ENCODE assay signal across 1 cellular context in the genomic region with DNA sequence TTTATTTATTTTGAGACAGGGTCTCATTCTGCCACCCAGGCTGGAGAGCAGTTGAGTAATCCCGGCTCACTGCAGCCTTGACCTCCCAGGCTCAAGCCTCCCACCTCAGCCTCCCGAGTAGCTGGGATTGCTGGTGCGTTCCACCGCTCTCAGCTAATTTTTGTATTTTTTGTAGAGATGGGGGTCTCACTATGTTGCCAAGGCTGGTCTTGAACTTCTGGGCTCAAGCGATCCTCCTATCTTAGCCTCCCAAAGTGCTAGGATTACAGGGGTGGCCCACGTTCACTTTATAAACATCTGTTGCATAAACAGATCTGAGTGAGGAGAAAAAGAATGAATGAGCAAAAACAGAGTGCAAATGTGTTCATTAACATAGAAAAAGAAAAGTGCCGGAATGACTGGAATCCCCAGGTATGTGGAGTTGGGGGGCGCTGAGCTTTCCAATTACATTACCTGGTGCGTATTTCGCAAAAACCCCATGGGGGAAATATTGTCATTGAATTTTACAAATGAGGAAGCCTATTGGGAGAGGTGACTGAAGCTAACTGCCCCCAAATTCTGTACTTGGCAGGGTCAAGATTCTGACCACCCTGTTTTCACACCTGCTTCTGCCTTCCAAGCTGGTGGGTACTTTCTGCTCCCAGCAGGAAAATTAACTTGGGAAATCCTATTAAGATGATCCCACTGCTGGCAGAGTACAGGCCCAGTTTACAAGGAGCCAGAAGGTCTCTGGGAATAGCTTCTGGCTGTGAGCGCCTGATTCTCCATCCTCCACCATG.
A peak's percentile ranks its signal among the peaks of the same experiment; 100 is the strongest.
TF ChIP-seq lines count a peak whose summit lies in the region.

No MANE protein-coding gene starts in this region.

TF ChIP-seq in WTC11, 78 proteins besides CTCF, POLR2A, EP300 and RAD21 (continued from another document):
- TF ChIP-seq, protein P1, sequence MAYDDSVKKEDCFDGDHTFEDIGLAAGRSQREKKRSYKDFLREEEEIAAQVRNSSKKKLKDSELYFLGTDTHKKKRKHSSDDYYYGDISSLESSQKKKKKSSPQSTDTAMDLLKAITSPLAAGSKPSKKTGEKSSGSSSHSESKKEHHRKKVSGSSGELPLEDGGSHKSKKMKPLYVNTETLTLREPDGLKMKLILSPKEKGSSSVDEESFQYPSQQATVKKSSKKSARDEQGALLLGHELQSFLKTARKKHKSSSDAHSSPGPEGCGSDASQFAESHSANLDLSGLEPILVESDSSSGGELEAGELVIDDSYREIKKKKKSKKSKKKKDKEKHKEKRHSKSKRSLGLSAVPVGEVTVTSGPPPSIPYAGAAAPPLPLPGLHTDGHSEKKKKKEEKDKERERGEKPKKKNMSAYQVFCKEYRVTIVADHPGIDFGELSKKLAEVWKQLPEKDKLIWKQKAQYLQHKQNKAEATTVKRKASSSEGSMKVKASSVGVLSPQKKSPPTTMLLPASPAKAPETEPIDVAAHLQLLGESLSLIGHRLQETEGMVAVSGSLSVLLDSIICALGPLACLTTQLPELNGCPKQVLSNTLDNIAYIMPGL (CRISPR knock-in tag; IDR thresholded peaks at IDR 0.05) = no peak
- TF ChIP-seq ETV6 (CRISPR knock-in tag; IDR thresholded peaks at IDR 0.05) (peak; percentile 85), RORB (CRISPR knock-in tag; IDR thresholded peaks at IDR 0.05) (no peak), NFATC4 (CRISPR knock-in tag; IDR thresholded peaks at IDR 0.05) (no peak), GTF2I (CRISPR knock-in tag; conservative IDR thresholded peaks at IDR 0.05) (peak; percentile 84), ZNF219 (CRISPR knock-in tag; IDR thresholded peaks at IDR 0.05; ENCODE audit: borderline replicate concordance) (no peak)
- TF ChIP-seq, protein P2, sequence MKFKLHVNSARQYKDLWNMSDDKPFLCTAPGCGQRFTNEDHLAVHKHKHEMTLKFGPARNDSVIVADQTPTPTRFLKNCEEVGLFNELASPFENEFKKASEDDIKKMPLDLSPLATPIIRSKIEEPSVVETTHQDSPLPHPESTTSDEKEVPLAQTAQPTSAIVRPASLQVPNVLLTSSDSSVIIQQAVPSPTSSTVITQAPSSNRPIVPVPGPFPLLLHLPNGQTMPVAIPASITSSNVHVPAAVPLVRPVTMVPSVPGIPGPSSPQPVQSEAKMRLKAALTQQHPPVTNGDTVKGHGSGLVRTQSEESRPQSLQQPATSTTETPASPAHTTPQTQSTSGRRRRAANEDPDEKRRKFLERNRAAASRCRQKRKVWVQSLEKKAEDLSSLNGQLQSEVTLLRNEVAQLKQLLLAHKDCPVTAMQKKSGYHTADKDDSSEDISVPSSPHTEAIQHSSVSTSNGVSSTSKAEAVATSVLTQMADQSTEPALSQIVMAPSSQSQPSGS (CRISPR knock-in tag; IDR thresholded peaks at IDR 0.05; ENCODE audit: borderline replicate concordance, low read depth) = no peak
- TF ChIP-seq, protein P3, sequence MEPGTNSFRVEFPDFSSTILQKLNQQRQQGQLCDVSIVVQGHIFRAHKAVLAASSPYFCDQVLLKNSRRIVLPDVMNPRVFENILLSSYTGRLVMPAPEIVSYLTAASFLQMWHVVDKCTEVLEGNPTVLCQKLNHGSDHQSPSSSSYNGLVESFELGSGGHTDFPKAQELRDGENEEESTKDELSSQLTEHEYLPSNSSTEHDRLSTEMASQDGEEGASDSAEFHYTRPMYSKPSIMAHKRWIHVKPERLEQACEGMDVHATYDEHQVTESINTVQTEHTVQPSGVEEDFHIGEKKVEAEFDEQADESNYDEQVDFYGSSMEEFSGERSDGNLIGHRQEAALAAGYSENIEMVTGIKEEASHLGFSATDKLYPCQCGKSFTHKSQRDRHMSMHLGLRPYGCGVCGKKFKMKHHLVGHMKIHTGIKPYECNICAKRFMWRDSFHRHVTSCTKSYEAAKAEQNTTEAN (CRISPR knock-in tag; IDR thresholded peaks at IDR 0.05) = peak; percentile 77; the same call in 1 of the 2 replicates
